ENCODE assay signal across 21 cellular contexts in genomic region chr4:19993222-19993621, GRCh38.
DNase-seq lines count a peak whose midpoint lies in the region; ATAC-seq and TF ChIP-seq lines count a peak whose summit lies in the region.
"Had no signal": no experiment of that assay in that cellular context is flagged by ENCODE, and none has a peak within 500 bp of the region (broad histone marks: within the 10 kb centered on the region; RNA-seq: fewer than 3 reads in every experiment).

No MANE protein-coding gene starts in this region.

- no peaks in the 10 kb centered on the region for H3K36me3 Mint-ChIP-seq in activated CD8-positive, alpha-beta T cell treated with anti-CD3 and anti-CD28 coated beads, Interleukin-2, amount 10 ng/mL, durations not matched to agents 7 days and 5 days (ENCODE audit: low read depth)
- H3K36me3 Mint-ChIP-seq: CD8-positive, alpha-beta memory T cell had no signal

- H3K27ac Mint-ChIP-seq in activated CD8-positive, alpha-beta T cell treated with anti-CD3 and anti-CD28 coated beads, Interleukin-2, amount 10 ng/mL, durations not matched to agents 7 days and 5 days, result no peak overlapping the region
- H3K27ac Mint-ChIP-seq: CD8-positive, alpha-beta memory T cell had no signal

- no peak overlapping the region for H3K4me3 Mint-ChIP-seq in activated CD8-positive, alpha-beta T cell treated with anti-CD3 and anti-CD28 coated beads, Interleukin-2, amount 10 ng/mL, durations not matched to agents 7 days and 5 days
- H3K4me3 Mint-ChIP-seq: CD8-positive, alpha-beta memory T cell; neural crest cell had no signal

- no peaks in the 10 kb centered on the region for H3K4me1 Mint-ChIP-seq in activated CD8-positive, alpha-beta T cell treated with anti-CD3 and anti-CD28 coated beads, Interleukin-2, amount 10 ng/mL, durations not matched to agents 7 days and 5 days (ENCODE audit: low read depth)
- H3K4me1 Mint-ChIP-seq: CD8-positive, alpha-beta memory T cell; neural crest cell had no signal

- H3K4me3 ChIP-seq in AG10803 (ENCODE audit: low read length), result no peak overlapping the region
- H3K4me3 ChIP-seq in Jurkat, Clone E6-1 (ENCODE audit: low read length), result no peak overlapping the region
- H3K4me3 ChIP-seq in fibroblast of pulmonary artery (replicated peaks; ENCODE audit: low read depth, low read length), result no peak overlapping the region
- H3K4me3 ChIP-seq: A549, heart left ventricle, left lung, spleen had no signal

- TF ChIP-seq CTCF in AG10803 (conservative IDR thresholded peaks at IDR 0.05; ENCODE audit: low read length) (no peak), fibroblast of pulmonary artery (IDR thresholded peaks at IDR 0.05; ENCODE audit: low read length, missing control alignments) (no peak)

- POLR2A ChIA-PET in activated CD8-positive, alpha-beta T cell treated with anti-CD3 and anti-CD28 coated beads, Interleukin-2, amount 10 ng/mL, durations not matched to agents 7 days and 5 days (lab: Charles Lee), result no interaction called here

- DNase-seq in AG10803 (ENCODE audit: low read depth), result peak; percentile 69
- peak; percentile 19 for DNase-seq in Jurkat, Clone E6-1 (ENCODE audit: low read depth, low spot score)
- DNase-seq in SIG-M5 treated with dmso at 0.1 percent for 504 hours (lab: John Stamatoyannopoulos, UW; ENCODE audit: unreplicated experiment), result peak; percentile 78
- peak; percentile 59 for DNase-seq in fibroblast of pulmonary artery (ENCODE audit: low read depth)
- DNase-seq in activated CD8-positive, alpha-beta T cell treated with anti-CD3 and anti-CD28 coated beads, Interleukin-2, amount 10 ng/mL, durations not matched to agents 7 days and 5 days, result no peak
- DNase-seq in activated CD8-positive, alpha-beta memory T cell treated with anti-CD3 and anti-CD28 coated beads for 24 hours, result no peak
- no peak for DNase-seq in germinal center (ENCODE audit: low spot score)
- DNase-seq: activated effector memory CD4-positive, alpha-beta T cell treated with Interleukin-2 at 50 U/mL for 16 hours; CD8-positive, alpha-beta memory T cell; dermis blood vessel endothelial cell; heart left ventricle; left lung; NCI-H1436 treated with DMSO at 0.1 percent for 48 hours; NCI-H2171 treated with DMSO at 0.1 percent for 48 hours; NCI-H774; spleen; stimulated activated CD8-positive, alpha-beta memory T cell treated with anti-CD3 and anti-CD28 coated beads, Interleukin-4, amount 100 ng/mL, for 48 hours; substantia nigra had no signal

- H3K9me3 Mint-ChIP-seq in activated CD8-positive, alpha-beta T cell treated with anti-CD3 and anti-CD28 coated beads, Interleukin-2, amount 10 ng/mL, durations not matched to agents 7 days and 5 days (ENCODE audit: insufficient read depth), result peaks cover 7% of the 10 kb centered on the region
- H3K9me3 Mint-ChIP-seq: neural crest cell had no signal

- no peak for ATAC-seq in activated CD8-positive, alpha-beta T cell treated with anti-CD3 and anti-CD28 coated beads, Interleukin-2, amount 10 ng/mL, durations not matched to agents 7 days and 5 days
- no peak for ATAC-seq in GM18873 (IDR thresholded peaks at IDR 0.05; ENCODE audit: low FRiP score, unreplicated experiment)
- ATAC-seq: A549, heart left ventricle, left lung had no signal

- no peaks in the 10 kb centered on the region for H3K27me3 Mint-ChIP-seq in activated CD8-positive, alpha-beta T cell treated with anti-CD3 and anti-CD28 coated beads, Interleukin-2, amount 10 ng/mL, durations not matched to agents 7 days and 5 days (ENCODE audit: low read depth)
- H3K27me3 Mint-ChIP-seq: CD8-positive, alpha-beta memory T cell had no signal

- CTCF ChIA-PET in activated CD8-positive, alpha-beta T cell treated with anti-CD3 and anti-CD28 coated beads, Interleukin-2, amount 10 ng/mL, durations not matched to agents 7 days and 5 days (lab: Charles Lee), result no interaction called here

Comparison
In these comparisons a context has a peak if more than half of its experiments do, and no peak if none do; other contexts are left out.
1. DNase-seq: peak in AG10803 (single experiment), Jurkat, Clone E6-1 (single experiment), SIG-M5 treated with dmso at 0.1 percent for 504 hours (single experiment) and fibroblast of pulmonary artery (single experiment); none in activated CD8-positive, alpha-beta T cell treated with anti-CD3 and anti-CD28 coated beads, Interleukin-2, amount 10 ng/mL, durations not matched to agents 7 days and 5 days (single experiment), activated CD8-positive, alpha-beta memory T cell treated with anti-CD3 and anti-CD28 coated beads for 24 hours (single experiment) and germinal center (single experiment).